Comparison of ENCODE assay signal across 5 cellular contexts in the genomic region with DNA sequence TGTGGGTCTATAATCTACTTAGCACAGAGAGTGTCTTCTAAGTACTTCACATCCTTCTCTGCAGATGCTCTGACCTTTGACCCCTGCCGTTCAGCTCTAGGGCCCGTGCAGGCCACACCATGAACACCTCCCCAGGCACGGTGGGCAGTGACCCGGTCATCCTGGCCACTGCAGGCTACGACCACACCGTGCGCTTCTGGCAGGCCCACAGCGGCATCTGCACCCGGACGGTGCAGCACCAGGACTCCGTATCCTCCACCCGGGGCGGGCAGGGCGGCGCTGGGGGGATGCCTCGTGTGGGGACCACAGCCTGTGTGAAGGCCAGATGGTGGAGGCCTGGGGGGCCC. TPM values are rescaled to one million over a fixed set of nuclear protein-coding genes. Genes with fewer than 3 reads are reported as not detected.
DNase-seq lines count a peak whose midpoint lies in the region; ATAC-seq and TF ChIP-seq lines count a peak whose summit lies in the region.

No MANE protein-coding gene starts in this region.

- H3K36me3 ChIP-seq in H7 (replicated peaks; ENCODE audit: control insufficient read depth, insufficient read depth, low read length) = peaks cover 13% of the 10 kb centered on the region

- peak; percentile 81 for DNase-seq in H7
- no peak for DNase-seq in NCI-H1105 treated with DMSO at 0.1 percent for 48 hours (lab: John Stamatoyannopoulos, UW)
- no peak for DNase-seq in inferior parietal cortex (ENCODE audit: extremely low spot score)

- peak; percentile 49 for ATAC-seq in SK-N-SH treated with all-trans-retinoic acid at 6 μM for 48 hours

- peak overlapping the region; percentile 99 for H3K27ac ChIP-seq in layer of hippocampus (ENCODE audit: low read depth, low read length)

- peak overlapping the region; percentile 92 for H3K4me3 ChIP-seq in H7 (ENCODE audit: insufficient read depth, low read depth, low read length)

- H3K27me3 ChIP-seq in H7 (ENCODE audit: control insufficient read depth, insufficient read depth, low read length) (no peaks in the 10 kb centered on the region), layer of hippocampus (ENCODE audit: control insufficient read depth, insufficient read depth, low read length) (no peaks in the 10 kb centered on the region)

TF ChIP-seq in SK-N-SH treated with all-trans-retinoic acid at 6 μM for 48 hours, 23 proteins besides CTCF, POLR2A, EP300 and RAD21:
- TF ChIP-seq ZFP30 (CRISPR knock-in tag; IDR thresholded peaks at IDR 0.05) (no peak), ESRRG (CRISPR knock-in tag; IDR thresholded peaks at IDR 0.05) (no peak), ZNF70 (CRISPR knock-in tag; IDR thresholded peaks at IDR 0.05) (no peak), TOX (CRISPR knock-in tag; IDR thresholded peaks at IDR 0.05; ENCODE audit: borderline replicate concordance) (no peak), SNAI2 (CRISPR knock-in tag; IDR thresholded peaks at IDR 0.05) (no peak), ISL1 (CRISPR knock-in tag; IDR thresholded peaks at IDR 0.05) (no peak), RARB (CRISPR knock-in tag; IDR thresholded peaks at IDR 0.05) (no peak), TCF4 (CRISPR knock-in tag; IDR thresholded peaks at IDR 0.05; ENCODE audit: borderline replicate concordance) (no peak), ARNTL (CRISPR knock-in tag; IDR thresholded peaks at IDR 0.05; ENCODE audit: borderline replicate concordance, low read depth) (no peak), ZNF8 (CRISPR knock-in tag; IDR thresholded peaks at IDR 0.05) (no peak)
- TF ChIP-seq, protein P1, sequence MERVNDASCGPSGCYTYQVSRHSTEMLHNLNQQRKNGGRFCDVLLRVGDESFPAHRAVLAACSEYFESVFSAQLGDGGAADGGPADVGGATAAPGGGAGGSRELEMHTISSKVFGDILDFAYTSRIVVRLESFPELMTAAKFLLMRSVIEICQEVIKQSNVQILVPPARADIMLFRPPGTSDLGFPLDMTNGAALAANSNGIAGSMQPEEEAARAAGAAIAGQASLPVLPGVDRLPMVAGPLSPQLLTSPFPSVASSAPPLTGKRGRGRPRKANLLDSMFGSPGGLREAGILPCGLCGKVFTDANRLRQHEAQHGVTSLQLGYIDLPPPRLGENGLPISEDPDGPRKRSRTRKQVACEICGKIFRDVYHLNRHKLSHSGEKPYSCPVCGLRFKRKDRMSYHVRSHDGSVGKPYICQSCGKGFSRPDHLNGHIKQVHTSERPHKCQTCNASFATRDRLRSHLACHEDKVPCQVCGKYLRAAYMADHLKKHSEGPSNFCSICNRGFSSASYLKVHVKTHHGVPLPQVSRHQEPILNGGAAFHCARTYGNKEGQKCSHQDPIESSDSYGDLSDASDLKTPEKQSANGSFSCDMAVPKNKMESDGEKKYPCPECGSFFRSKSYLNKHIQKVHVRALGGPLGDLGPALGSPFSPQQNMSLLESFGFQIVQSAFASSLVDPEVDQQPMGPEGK (CRISPR knock-in tag; IDR thresholded peaks at IDR 0.05; ENCODE audit: borderline replicate concordance) = no peak
TF ChIP-seq in SK-N-SH treated with all-trans-retinoic acid at 6 μM for 48 hours: peak in this region for 0.

RNA-seq across cellular contexts. Expression of a gene that starts 0.7 kb away (rescaled TPM):
- 25.4 and 28.6 TPM in 2 replicates for total RNA-seq in H7 (2014; rRNA removed; shearing (Covaris generic))

RNA-seq across cellular contexts. Expression of a gene that starts 4.7 kb away (rescaled TPM):
- total RNA-seq in H7 (2014; rRNA removed; shearing (Covaris generic)) = 3.9 and 7.4 TPM in 2 replicates

RNA-seq across cellular contexts. Expression of a gene that starts 8.7 kb away (rescaled TPM):
- 42.5 and 57.4 TPM in 2 replicates for total RNA-seq in H7 (2014; rRNA removed; shearing (Covaris generic))

RNA-seq across cellular contexts. Expression of a gene that starts 9.5 kb away (rescaled TPM):
- total RNA-seq in H7 (2014; rRNA removed; shearing (Covaris generic)) = 1.5 and 2.0 TPM in 2 replicates

RNA-seq across cellular contexts. Expression of a gene that starts 17.5 kb away (rescaled TPM):
- 33.4 and 36.8 TPM in 2 replicates for total RNA-seq in H7 (2014; rRNA removed; shearing (Covaris generic))
